Comparison of ENCODE assay signal across 12 cellular contexts in the genomic region with DNA sequence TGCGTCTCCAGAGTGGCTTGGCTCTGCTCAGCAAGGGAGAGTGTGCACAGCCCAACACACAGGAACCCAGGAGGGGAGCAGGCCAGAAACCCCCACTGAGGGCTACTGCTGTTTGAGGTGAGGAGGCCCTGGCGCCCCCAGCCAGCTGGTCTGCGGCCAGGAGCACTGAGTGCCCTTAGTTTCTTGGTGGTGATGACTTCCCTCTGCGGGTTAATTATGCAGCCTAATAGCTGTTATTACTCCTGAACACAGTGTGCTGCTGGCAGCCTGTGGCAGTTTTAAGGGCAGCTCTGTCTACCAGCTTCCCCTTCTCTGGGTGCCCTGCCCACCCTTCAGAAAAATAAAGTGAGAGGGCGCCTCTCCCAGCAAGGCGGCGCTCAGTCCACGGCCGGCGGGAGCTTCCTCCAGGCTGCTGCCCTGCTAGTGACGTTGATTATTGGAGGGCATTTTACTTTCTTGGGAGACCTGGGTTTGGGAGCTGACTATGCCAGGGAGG. TPM values are rescaled to one million over a fixed set of nuclear protein-coding genes. Genes with fewer than 3 reads are reported as not detected.
DNase-seq lines count a peak whose midpoint lies in the region; ATAC-seq and TF ChIP-seq lines count a peak whose summit lies in the region.
"Had no signal": no experiment of that assay in that cellular context is flagged by ENCODE, and none has a peak within 500 bp of the region (broad histone marks: within the 10 kb centered on the region; RNA-seq: fewer than 3 reads in every experiment).

No MANE protein-coding gene starts in this region.

- H3K9me3 Mint-ChIP-seq in naive thymus-derived CD4-positive, alpha-beta T cell = no peaks in the 10 kb centered on the region

- no peaks in the 10 kb centered on the region for H3K36me3 ChIP-seq in BLaER1
- no peaks in the 10 kb centered on the region for H3K36me3 ChIP-seq in esophagus (ENCODE audit: control insufficient read depth in 2 of 2, insufficient read depth in 2 of 2, low read length in 1 of 2)
- no peaks in the 10 kb centered on the region for H3K36me3 ChIP-seq in naive thymus-derived CD4-positive, alpha-beta T cell (ENCODE audit: control insufficient read depth in 2 of 3, insufficient read depth in 3 of 3, low read length in 3 of 3)

- peaks cover 0 to 12% (median 0%) of the 10 kb centered on the region in 7 donors for H3K4me1 Mint-ChIP-seq in naive thymus-derived CD4-positive, alpha-beta T cell

- H4K20me1 ChIP-seq in BLaER1 = no peaks in the 10 kb centered on the region

- peaks cover 47% of the 10 kb centered on the region for H3K4me1 ChIP-seq in BLaER1
- H3K4me1 ChIP-seq in esophagus (ENCODE audit: control insufficient read depth in 2 of 2, insufficient read depth in 2 of 2, low read length in 1 of 2) = peaks cover 0 to 6% of the 10 kb centered on the region in 2 donors
- no peaks in the 10 kb centered on the region for H3K4me1 ChIP-seq in naive thymus-derived CD4-positive, alpha-beta T cell (ENCODE audit: control insufficient read depth in 2 of 2, insufficient read depth in 2 of 2, low read length in 2 of 2)

- H3K27me3 ChIP-seq in BLaER1 (peaks cover 21% of the 10 kb centered on the region; the same call in 1 of the 2 replicates), esophagus (ENCODE audit: control insufficient read depth in 1 of 2, insufficient read depth in 2 of 2, low read length in 2 of 2) (no peaks in the 10 kb centered on the region)
- no peaks in the 10 kb centered on the region for H3K27me3 ChIP-seq in naive thymus-derived CD4-positive, alpha-beta T cell (ENCODE audit: control insufficient read depth in 2 of 2, insufficient read depth in 2 of 2, low read length in 2 of 2)

- peak; percentile 70 for ATAC-seq in naive thymus-derived CD4-positive, alpha-beta T cell
- ATAC-seq: esophagus mucosa had no signal

- intact Hi-C loops in naive thymus-derived CD4-positive, alpha-beta T cell (cut with micrococcal nuclease) = no loop called here

- 70 to 82% methylated on average over 11 of the region's 11 CpGs for WGBS in esophagus, 2 donors

- H3K4me3 ChIP-seq in BLaER1 (no peak overlapping the region), esophagus (ENCODE audit: low read depth in 1 of 2, low read length in 2 of 2) (no peak overlapping the region)
- H3K4me3 ChIP-seq in naive thymus-derived CD4-positive, alpha-beta T cell (ENCODE audit: low read length) = no peak overlapping the region

- H3K9me3 ChIP-seq in BLaER1 (no peaks in the 10 kb centered on the region), esophagus (ENCODE audit: control insufficient read depth in 2 of 2, insufficient read depth in 1 of 2, low read depth in 1 of 2, low read length in 1 of 2) (no peaks in the 10 kb centered on the region)
- H3K9me3 ChIP-seq in naive thymus-derived CD4-positive, alpha-beta T cell (ENCODE audit: control insufficient read depth in 2 of 3, low read length in 3 of 3) = no peaks in the 10 kb centered on the region

- no peak for TF ChIP-seq CTCF in RWPE1 (conservative IDR thresholded peaks at IDR 0.05; ENCODE audit: low read depth)

- no peak overlapping the region for H3K27ac ChIP-seq in BLaER1
- H3K27ac ChIP-seq in esophagus (ENCODE audit: low read depth in 2 of 2, low read length in 1 of 2) = peak overlapping the region; percentile 59 to 62
- no peak overlapping the region for H3K27ac ChIP-seq in naive thymus-derived CD4-positive, alpha-beta T cell (ENCODE audit: low read depth, low read length)
- no peak overlapping the region for H3K27ac ChIP-seq in RWPE1

- H3K9ac ChIP-seq in BLaER1 = no peak overlapping the region

- POLR2A ChIA-PET in naive thymus-derived CD4-positive, alpha-beta T cell (lab: Charles Lee) = no interaction called here
- POLR2A ChIA-PET in RWPE1 (lab: Yijun Ruan, JAX; ENCODE audit: low non-redundant PET) = no interaction called here

- H3K4me2 ChIP-seq in BLaER1 = peak overlapping the region; percentile 23; the same call in 1 of the 2 replicates

- no peaks in the 10 kb centered on the region for H3K36me3 Mint-ChIP-seq in naive thymus-derived CD4-positive, alpha-beta T cell

- no peak overlapping the region for H3K4me3 Mint-ChIP-seq in naive thymus-derived CD4-positive, alpha-beta T cell

- CTCF ChIA-PET in naive thymus-derived CD4-positive, alpha-beta T cell (lab: Charles Lee) = no interaction called here
- CTCF ChIA-PET in RWPE1 (lab: Yijun Ruan, JAX) = interaction anchor here (0.5 to 0.7 kb wide), 3 partner anchors 13 to 671 kb away, joined by 3 to 4 read pairs (median 4); no protein-coding TSS in a partner anchor

- H3K27ac Mint-ChIP-seq in naive thymus-derived CD4-positive, alpha-beta T cell = no peak overlapping the region

- peaks cover 0 to 32% (median 0%) of the 10 kb centered on the region in 5 donors for H3K27me3 Mint-ChIP-seq in naive thymus-derived CD4-positive, alpha-beta T cell

- DNase-seq in NCI-H1436 (lab: John Stamatoyannopoulos, UW) (peak; percentile 71), RWPE1 (ENCODE audit: low spot score) (no peak), NCI-H187 treated with DMSO at 0.1 percent for 48 hours (lab: John Stamatoyannopoulos, UW) (no peak), SKM-1 treated with dmso at 0.1 percent for 144 hours (lab: John Stamatoyannopoulos, UW; ENCODE audit: unreplicated experiment) (no peak), NCI-H2196 (lab: John Stamatoyannopoulos, UW; ENCODE audit: unreplicated experiment) (no peak)
- DNase-seq in naive thymus-derived CD4-positive, alpha-beta T cell = no peak
- DNase-seq: activated CD4-positive, CD25-positive, alpha-beta regulatory T cell; activated T-cell treated with anti-CD3 and anti-CD28 coated beads, Interleukin-2, amount 50 U/mL, for 48 hours; stimulated activated CD4-positive, alpha-beta T cell treated with anti-CD3 and anti-CD28 coated beads, Interleukin-4, amount 100 ng/mL, for 4 hours had no signal

RNA-seq across cellular contexts. Expression of gene GADD45G, which starts 19.2 kb away (rescaled TPM):
- polyA plus RNA-seq in esophagus = 10 to 100 TPM; 13.5 to 19.8 TPM
- 10 to 100 TPM in 1 of 5 experiments, 1 to 10 TPM in 3, under 1 TPM in 1; 0.59 to 18.7 (median 4.7) TPM for total RNA-seq in naive thymus-derived CD4-positive, alpha-beta T cell
- polyA plus RNA-seq in naive thymus-derived CD4-positive, alpha-beta T cell = under 1 TPM in 1 of 2 donors, not detected in 1; 0.51 TPM

Comparison
In these comparisons a context has a peak if more than half of its experiments do, and no peak if none do; other contexts are left out.
1. H3K27ac ChIP-seq: peak in esophagus (2 of 2); none in BLaER1 (single experiment), naive thymus-derived CD4-positive, alpha-beta T cell (single experiment) and RWPE1 (single experiment).
2. RNA of gene GADD45G, which starts 19.2 kb away (polyA plus RNA-seq): 13.5 to 19.8 TPM in esophagus; 0.51 TPM in naive thymus-derived CD4-positive, alpha-beta T cell; every median in the first group is over 4 times any median in the second.